Comparison of ENCODE assay signal across 27 cellular contexts in genomic region chr15:47157827-47158226, GRCh38.
"Had no signal": no experiment of that assay in that cellular context is flagged by ENCODE, and none has a peak within 500 bp of the region (broad histone marks: within the 10 kb centered on the region; RNA-seq: fewer than 3 reads in every experiment).

No MANE protein-coding gene starts in this region.

- H3K4me3 ChIP-seq: stomach, suprapubic skin, testis, thoracic aorta, thyroid gland, tibial artery, tibial nerve, transverse colon, upper lobe of left lung, upper lobe of right lung, uterus, vagina had no signal

- H3K9me3 ChIP-seq: stomach, suprapubic skin, testis, thoracic aorta, thyroid gland, tibial artery, tibial nerve, transverse colon, upper lobe of left lung, upper lobe of right lung, uterus, vagina had no signal

- H3K36me3 ChIP-seq: stomach, suprapubic skin, thoracic aorta, thyroid gland, tibial artery, tibial nerve, transverse colon, upper lobe of left lung, upper lobe of right lung, uterus, vagina had no signal

- ATAC-seq: stimulated activated effector memory CD8-positive, alpha-beta T cell treated with anti-CD3 and anti-CD28 coated beads, Interleukin-12 subunit alpha, Interleukin-12 subunit beta, amount 100 ng/mL, for 72 hours; stimulated activated memory B cell treated with anti-CD40 and anti-IgM and Interleukin-4, amounts not matched to agents 10 μg/mL and 1 μg/mL and 100 μg/mL, for 72 hours; stimulated activated naive B cell treated with anti-CD40 and anti-IgM and Interleukin-4, amounts not matched to agents 10 μg/mL and 1 μg/mL and 100 μg/mL, for 72 hours; stimulated activated naive CD8-positive, alpha-beta T cell treated with anti-CD3 and anti-CD28 coated beads, Interleukin-15, amount 100 ng/mL, for 72 hours; stimulated activated naive CD8-positive, alpha-beta T cell treated with anti-CD3 and anti-CD28 coated beads, Interleukin-15, Interleukin-2, amounts not matched to agents 100 U/mL and 50 U/mL, for 24 hours; upper lobe of right lung had no signal

- DNase-seq: stimulated activated CD4-positive, alpha-beta T cell treated with anti-CD3 and anti-CD28 coated beads, Interleukin-2, amount 100 ng/mL, for 48 hours; stimulated activated CD4-positive, alpha-beta T cell treated with anti-CD3 and anti-CD28 coated beads, Interleukin-4, amount 100 ng/mL, for 1 hour; stimulated activated CD4-positive, alpha-beta T cell treated with anti-CD3 and anti-CD28 coated beads, Interleukin-4, amount 100 ng/mL, for 24 hours; stimulated activated CD4-positive, alpha-beta T cell treated with anti-CD3 and anti-CD28 coated beads, Interleukin-4, amount 100 ng/mL, for 4 hours; stimulated activated CD8-positive, alpha-beta memory T cell treated with anti-CD3 and anti-CD28 coated beads, Interleukin-4, amount 100 ng/mL, for 48 hours; stimulated activated naive B cell treated with anti-CD40 and anti-IgM and Interleukin-4, amounts not matched to agents 10 μg/mL and 1 μg/mL and 100 μg/mL, for 72 hours; stimulated activated naive CD4-positive, alpha-beta T cell; stimulated activated naive CD4-positive, alpha-beta T cell treated with Interleukin-2 at 50 U/mL for 16 hours; stimulated activated naive CD8-positive, alpha-beta T cell treated with anti-CD3 and anti-CD28 coated beads, Interleukin-15, amount 100 ng/mL, for 72 hours; stimulated activated naive CD8-positive, alpha-beta T cell treated with anti-CD3 and anti-CD28 coated beads, Interleukin-15, Interleukin-2, amounts not matched to agents 100 U/mL and 50 U/mL, for 24 hours; stomach; substantia nigra; testis; thyroid gland; tibial artery; transverse colon; trophoblast cell; upper lobe of left lung; upper lobe of right lung; uterus had no signal

- FAIRE-seq: urothelium cell line had no signal

- H3K4me1 ChIP-seq: stomach, suprapubic skin, testis, thyroid gland, tibial artery, tibial nerve, transverse colon, upper lobe of left lung, upper lobe of right lung, uterus, vagina had no signal

- H3K27ac ChIP-seq: stomach, suprapubic skin, testis, thoracic aorta, thyroid gland, tibial artery, tibial nerve, transverse colon, upper lobe of left lung, upper lobe of right lung, uterus, vagina had no signal

- H3K27me3 ChIP-seq: suprapubic skin, testis, thyroid gland, tibial artery, tibial nerve, transverse colon, upper lobe of left lung, upper lobe of right lung, uterus, vagina had no signal
